Comparison of ENCODE assay signal across 9 cellular contexts in the genomic region with DNA sequence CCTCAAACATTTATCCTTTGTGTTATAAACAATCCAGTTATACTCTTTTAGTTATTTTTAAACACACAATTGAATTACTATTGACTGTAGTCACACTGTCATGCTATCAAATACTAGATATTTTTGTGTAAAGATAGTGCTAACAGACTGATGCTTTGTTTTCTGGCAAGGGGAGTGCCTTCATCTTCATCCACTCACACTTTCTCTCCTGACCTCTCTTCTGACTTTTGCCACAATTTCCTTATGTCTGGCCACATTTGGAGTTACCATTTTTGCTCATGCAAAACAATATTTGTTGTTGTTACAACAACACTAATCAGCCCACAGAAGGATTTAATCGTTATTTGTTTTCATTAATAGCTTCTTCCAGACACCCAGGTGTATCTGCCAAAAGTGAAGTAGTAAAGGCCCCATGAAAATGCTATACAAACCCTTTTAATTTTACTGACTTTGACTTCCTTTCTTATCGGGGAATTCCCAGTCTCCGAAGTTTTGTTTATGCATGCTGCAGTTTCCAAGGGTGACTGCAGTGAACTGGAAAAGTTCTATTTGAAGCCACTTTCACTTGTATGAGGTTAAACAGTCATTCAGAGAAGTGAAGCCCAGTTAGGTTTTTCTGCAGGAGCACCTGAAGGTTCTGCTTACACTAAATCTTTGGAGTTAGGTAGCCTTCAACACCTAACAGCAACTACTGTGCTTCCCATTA.
DNase-seq lines count a peak whose midpoint lies in the region; ATAC-seq, FAIRE-seq and TF ChIP-seq lines count a peak whose summit lies in the region.
"Had no signal": no experiment of that assay in that cellular context is flagged by ENCODE, and none has a peak within 500 bp of the region (broad histone marks: within the 10 kb centered on the region; RNA-seq: fewer than 3 reads in every experiment).

No MANE protein-coding gene starts in this region.

- H3K4me1 Mint-ChIP-seq in astrocyte (ENCODE audit: low read depth, unreplicated experiment): peaks cover 30% of the 10 kb centered on the region

- H3K79me2 ChIP-seq in astrocyte (ENCODE audit: insufficient read depth, low read length) (no peaks in the 10 kb centered on the region), osteoblast (ENCODE audit: insufficient read depth, low read length) (no peaks in the 10 kb centered on the region)

- no peaks in the 10 kb centered on the region for H4K20me1 ChIP-seq in astrocyte (ENCODE audit: insufficient read depth, low read length)
- H4K20me1 ChIP-seq in osteoblast (ENCODE audit: insufficient read depth, low read length): no peaks in the 10 kb centered on the region

- no peaks in the 10 kb centered on the region for H3K9me3 Mint-ChIP-seq in astrocyte (ENCODE audit: unreplicated experiment)

- peak overlapping the region; percentile 63 for H3K9ac ChIP-seq in astrocyte (ENCODE audit: low read length)

- no peak overlapping the region for H3K4me3 Mint-ChIP-seq in astrocyte (ENCODE audit: unreplicated experiment)
- H3K4me3 Mint-ChIP-seq: activated naive CD8-positive, alpha-beta T cell had no signal

- H3K27ac ChIP-seq in astrocyte (ENCODE audit: low read depth, low read length) (peak overlapping the region; percentile 79), osteoblast (ENCODE audit: low read depth, low read length) (peak overlapping the region; percentile 53)

- no peaks in the 10 kb centered on the region for H3K36me3 ChIP-seq in astrocyte (ENCODE audit: insufficient read depth, low read length)
- no peaks in the 10 kb centered on the region for H3K36me3 ChIP-seq in osteoblast (ENCODE audit: insufficient read depth, low read length)

- no peaks in the 10 kb centered on the region for H3K27me3 Mint-ChIP-seq in astrocyte (ENCODE audit: low read depth, unreplicated experiment)

- H3K4me2 ChIP-seq in astrocyte (ENCODE audit: low read length) (peak overlapping the region; percentile 36), osteoblast (ENCODE audit: insufficient read depth, low read length) (peak overlapping the region; percentile 25)

- H2AFZ ChIP-seq in astrocyte (ENCODE audit: low read depth, low read length) (no peak overlapping the region), osteoblast (ENCODE audit: low read length) (peak overlapping the region; percentile 55)

- H3K9me3 ChIP-seq in astrocyte (ENCODE audit: insufficient read depth, low read depth, low read length): no peaks in the 10 kb centered on the region
- no peaks in the 10 kb centered on the region for H3K9me3 ChIP-seq in osteoblast (ENCODE audit: low read depth, low read length)

- H3K27ac Mint-ChIP-seq in astrocyte (ENCODE audit: unreplicated experiment): peak overlapping the region; percentile 0
- H3K27ac Mint-ChIP-seq: activated naive CD8-positive, alpha-beta T cell had no signal

- H3K4me3 ChIP-seq in astrocyte (ENCODE audit: insufficient read depth, low read depth, low read length) (no peak overlapping the region), osteoblast (ENCODE audit: insufficient read depth, low read length) (peak overlapping the region; percentile 11)

- H3K4me1 ChIP-seq in astrocyte (ENCODE audit: insufficient read depth, low read length) (peaks cover 20% of the 10 kb centered on the region), osteoblast (ENCODE audit: insufficient read depth, low read length) (peaks cover 23% of the 10 kb centered on the region)

- no peaks in the 10 kb centered on the region for H3K27me3 ChIP-seq in astrocyte (ENCODE audit: insufficient read depth, low read length)
- no peaks in the 10 kb centered on the region for H3K27me3 ChIP-seq in osteoblast (ENCODE audit: insufficient read depth, low read length)

- TF ChIP-seq CTCF in astrocyte (IDR thresholded peaks at IDR 0.05; ENCODE audit: insufficient read depth, low read depth, low read length) (no peak), osteoblast (IDR thresholded peaks at IDR 0.05; ENCODE audit: extremely low read depth, low read depth, low read length) (no peak)

- peak; percentile 62 for DNase-seq in astrocyte (ENCODE audit: low read depth)
- DNase-seq in osteoblast (ENCODE audit: insufficient read length, low spot score, missing footprints): no peak
- no peak for DNase-seq in HPDE6-E6E7 (ENCODE audit: extremely low spot score)
- DNase-seq in NCI-H446 (lab: John Stamatoyannopoulos, UW): no peak
- no peak for DNase-seq in stimulated activated CD4-positive, alpha-beta T cell treated with anti-CD3 and anti-CD28 coated beads, Interleukin-4, amount 100 ng/mL, for 1 hour

- H3K36me3 Mint-ChIP-seq in astrocyte (ENCODE audit: low read depth, unreplicated experiment): peaks cover 3% of the 10 kb centered on the region
- H3K36me3 Mint-ChIP-seq: activated naive CD8-positive, alpha-beta T cell had no signal

- FAIRE-seq in astrocyte (lab: Jason Lieb, UNC): no peak

- ATAC-seq in GM19023 (IDR thresholded peaks at IDR 0.05; ENCODE audit: unreplicated experiment) (peak; percentile 97), HG02970 (IDR thresholded peaks at IDR 0.05; ENCODE audit: low FRiP score, unreplicated experiment) (peak; percentile 80), esophagus mucosa (no peak)
